ENCODE assay signal across 8 cellular contexts in genomic region chr16:30893744-30894539, GRCh38. TPM values are rescaled to one million over a fixed set of nuclear protein-coding genes. Genes with fewer than 3 reads are reported as not detected.
DNase-seq lines count a peak whose midpoint lies in the region; ATAC-seq, FAIRE-seq and TF ChIP-seq lines count a peak whose summit lies in the region.

TSS of gene BCL7C (minus strand) at chr16:30894077. CDS start at chr16:30893944, 133 bp downstream.

- DNase-seq in GM12865 (ENCODE audit: low read depth) (peak; percentile 92), HFFc6 (peak; percentile 80), NB4 (ENCODE audit: low read depth) (peak; percentile 93), amniotic stem cell (lab: John Stamatoyannopoulos, UW) (peak; percentile 70), left ventricle myocardium superior (peak; percentile 97), pulmonary artery endothelial cell (ENCODE audit: low read depth, low spot score) (no peak), urothelium cell line (ENCODE audit: low spot score) (peak; percentile 88)

- peak within 1 kb of the TSS; percentile 100 for H3K27ac Mint-ChIP-seq in HFFc6
- peak within 1 kb of the TSS; percentile 85 for H3K27ac Mint-ChIP-seq in T-helper 1 cell treated with Interleukin-12 subunit alpha and Interleukin-12 subunit beta and Interleukin-4 antibody, amounts not matched to agents 30 μg/mL and 1 μg/mL, for 36 hours

- peak within 1 kb of the TSS; percentile 94 for H3K4me3 Mint-ChIP-seq in HFFc6
- peak within 1 kb of the TSS; percentile 89 for H3K4me3 Mint-ChIP-seq in T-helper 1 cell treated with Interleukin-12 subunit alpha and Interleukin-12 subunit beta and Interleukin-4 antibody, amounts not matched to agents 30 μg/mL and 1 μg/mL, for 36 hours

- FAIRE-seq in urothelium cell line (lab: Jason Lieb, UNC): no peak

- peak; percentile 82 for ATAC-seq in left ventricle myocardium superior

- intact Hi-C loops in left ventricle myocardium superior (cut with micrococcal nuclease): no loop called here

- H3K36me3 Mint-ChIP-seq in HFFc6 (ENCODE audit: low read depth): peaks cover 23% of the 10 kb centered on the region
- peaks cover 8% of the 10 kb centered on the region for H3K36me3 Mint-ChIP-seq in T-helper 1 cell treated with Interleukin-12 subunit alpha and Interleukin-12 subunit beta and Interleukin-4 antibody, amounts not matched to agents 30 μg/mL and 1 μg/mL, for 36 hours (ENCODE audit: low read depth)

- H3K4me3 ChIP-seq in GM12865 (ENCODE audit: low read depth, low read length) (peak within 1 kb of the TSS; percentile 77), NB4 (ENCODE audit: low read depth, low read length) (peak within 1 kb of the TSS; percentile 73)

- peak; percentile 75 for TF ChIP-seq POLR2A in NB4 (IDR thresholded peaks at IDR 0.05; ENCODE audit: extremely low read depth, insufficient read length)

- peaks cover 6% of the 10 kb centered on the region; the same call in 1 of the 2 replicates for H3K27me3 Mint-ChIP-seq in HFFc6 (ENCODE audit: insufficient read depth)
- H3K27me3 Mint-ChIP-seq in T-helper 1 cell treated with Interleukin-12 subunit alpha and Interleukin-12 subunit beta and Interleukin-4 antibody, amounts not matched to agents 30 μg/mL and 1 μg/mL, for 36 hours (ENCODE audit: low read depth): no peaks in the 10 kb centered on the region

- H3K9me3 Mint-ChIP-seq in HFFc6: no peaks in the 10 kb centered on the region
- no peaks in the 10 kb centered on the region for H3K9me3 Mint-ChIP-seq in T-helper 1 cell treated with Interleukin-12 subunit alpha and Interleukin-12 subunit beta and Interleukin-4 antibody, amounts not matched to agents 30 μg/mL and 1 μg/mL, for 36 hours

- peak; percentile 44 for TF ChIP-seq CTCF in GM12865 (IDR thresholded peaks at IDR 0.05; ENCODE audit: insufficient read depth, low read depth, low read length, missing control alignments)
- peak; percentile 61 for TF ChIP-seq CTCF in HFFc6 (IDR thresholded peaks at IDR 0.05)
- peak; percentile 31 for TF ChIP-seq CTCF in NB4 (IDR thresholded peaks at IDR 0.05; ENCODE audit: low read depth, low read length)

- H3K4me1 Mint-ChIP-seq in HFFc6 (ENCODE audit: low read depth): peaks cover 43% of the 10 kb centered on the region
- peaks cover 38% of the 10 kb centered on the region for H3K4me1 Mint-ChIP-seq in T-helper 1 cell treated with Interleukin-12 subunit alpha and Interleukin-12 subunit beta and Interleukin-4 antibody, amounts not matched to agents 30 μg/mL and 1 μg/mL, for 36 hours (ENCODE audit: low read depth)

RNA-seq across cellular contexts. Expression of gene BCL7C, which starts in this region (rescaled TPM):
- total RNA-seq in HFFc6 (2021; fragmentation: NEBNext Ultra II Directional; extraction: Animal tissue kit (Norgen Biotek cat#: 25700)): 10 to 100 TPM; 42.7 to 52.7 (median 48.4) TPM
- total RNA-seq in left ventricle myocardium superior: 29.6 TPM
- total RNA-seq in pulmonary artery endothelial cell: 28.8 and 30.7 TPM in 2 replicates
